2 cellular contexts compared by ENCODE assay signal in the genomic region with DNA sequence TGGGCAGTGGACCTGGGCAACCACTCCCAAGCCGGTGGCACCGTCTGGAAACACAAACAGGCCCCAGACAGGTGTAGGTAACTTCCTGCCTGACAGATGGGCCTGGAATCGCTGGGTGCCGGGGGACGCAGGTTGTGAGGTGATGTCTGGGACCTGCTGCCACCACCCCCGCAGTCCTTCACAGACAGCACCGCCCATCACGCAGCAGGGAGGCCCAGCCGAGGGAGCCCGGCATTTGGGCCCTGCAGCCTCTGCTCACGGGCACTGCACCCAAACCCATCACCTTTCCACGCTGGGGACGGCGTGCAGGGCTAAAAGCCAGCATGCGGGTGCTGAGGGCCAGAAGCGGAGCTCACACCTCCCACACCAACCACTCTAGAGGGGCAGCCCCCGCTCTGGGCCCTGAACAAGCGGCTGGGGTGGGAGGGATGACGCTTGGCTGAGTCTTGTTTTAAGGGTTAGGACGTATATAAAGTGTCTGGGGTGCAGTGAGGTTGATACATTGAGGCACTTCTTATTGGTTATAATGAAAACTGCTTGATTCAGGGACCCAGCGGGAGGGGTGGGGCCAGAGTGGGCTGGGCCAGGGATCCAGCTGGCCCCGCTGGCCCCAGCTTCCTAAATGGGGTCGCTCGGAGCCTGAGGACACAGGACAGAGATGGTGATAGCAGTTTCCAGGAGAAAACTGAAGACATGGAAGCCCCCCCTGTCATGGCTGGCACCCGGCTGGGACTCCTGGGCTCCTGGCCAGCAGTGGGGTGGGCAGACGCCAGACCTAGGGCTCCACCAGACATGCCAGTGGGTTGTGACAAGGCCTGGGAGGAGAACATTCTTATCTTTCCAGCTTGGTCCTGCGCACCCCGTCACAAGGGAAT.
TF ChIP-seq lines count a peak whose summit lies in the region.

No MANE protein-coding gene starts in this region.

TF ChIP-seq in H1, 55 proteins besides CTCF, POLR2A, EP300 and RAD21:
- TF ChIP-seq FOSL1 (IDR thresholded peaks at IDR 0.05; ENCODE audit: insufficient read depth, low read depth, low read length) (no peak), KDM1A (IDR thresholded peaks at IDR 0.05; ENCODE audit: borderline replicate concordance, low read length) (no peak), TAF7 (optimal IDR thresholded peaks at IDR 0.05; ENCODE audit: borderline replicate concordance, low read depth, low read length) (no peak), ZNF274 (IDR thresholded peaks at IDR 0.05; ENCODE audit: borderline replicate concordance, extremely low read depth, low read length) (no peak), CREB1 (IDR thresholded peaks at IDR 0.05) (no peak), RXRA (IDR thresholded peaks at IDR 0.05; ENCODE audit: insufficient read depth, low read depth, low read length) (no peak)
- TF ChIP-seq, protein P1, sequence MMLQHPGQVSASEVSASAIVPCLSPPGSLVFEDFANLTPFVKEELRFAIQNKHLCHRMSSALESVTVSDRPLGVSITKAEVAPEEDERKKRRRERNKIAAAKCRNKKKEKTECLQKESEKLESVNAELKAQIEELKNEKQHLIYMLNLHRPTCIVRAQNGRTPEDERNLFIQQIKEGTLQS (IDR thresholded peaks at IDR 0.05; ENCODE audit: insufficient read depth, low read depth, low read length) = no peak
- TF ChIP-seq, protein P2, sequence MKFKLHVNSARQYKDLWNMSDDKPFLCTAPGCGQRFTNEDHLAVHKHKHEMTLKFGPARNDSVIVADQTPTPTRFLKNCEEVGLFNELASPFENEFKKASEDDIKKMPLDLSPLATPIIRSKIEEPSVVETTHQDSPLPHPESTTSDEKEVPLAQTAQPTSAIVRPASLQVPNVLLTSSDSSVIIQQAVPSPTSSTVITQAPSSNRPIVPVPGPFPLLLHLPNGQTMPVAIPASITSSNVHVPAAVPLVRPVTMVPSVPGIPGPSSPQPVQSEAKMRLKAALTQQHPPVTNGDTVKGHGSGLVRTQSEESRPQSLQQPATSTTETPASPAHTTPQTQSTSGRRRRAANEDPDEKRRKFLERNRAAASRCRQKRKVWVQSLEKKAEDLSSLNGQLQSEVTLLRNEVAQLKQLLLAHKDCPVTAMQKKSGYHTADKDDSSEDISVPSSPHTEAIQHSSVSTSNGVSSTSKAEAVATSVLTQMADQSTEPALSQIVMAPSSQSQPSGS (IDR thresholded peaks at IDR 0.05; ENCODE audit: low read length) = no peak

TF ChIP-seq in HEK293T, 16 proteins besides CTCF, POLR2A, EP300 and RAD21:
- no peak for TF ChIP-seq HDGF (IDR thresholded peaks at IDR 0.05; ENCODE audit: borderline replicate concordance)
- no peak for TF ChIP-seq FOXK2 (IDR thresholded peaks at IDR 0.05)
- no peak for TF ChIP-seq ZNF384 (IDR thresholded peaks at IDR 0.05)
- TF ChIP-seq ELF4 (IDR thresholded peaks at IDR 0.05) = no peak
- no peak for TF ChIP-seq PKNOX1 (IDR thresholded peaks at IDR 0.05)
- no peak for TF ChIP-seq FOXM1 (IDR thresholded peaks at IDR 0.05; ENCODE audit: borderline replicate concordance)
- TF ChIP-seq ARNT (IDR thresholded peaks at IDR 0.05) = no peak
- no peak for TF ChIP-seq BHLHE40 (IDR thresholded peaks at IDR 0.05; ENCODE audit: borderline replicate concordance)
- TF ChIP-seq SP1 (IDR thresholded peaks at IDR 0.05) = no peak
- TF ChIP-seq NFRKB (IDR thresholded peaks at IDR 0.05) = no peak
- no peak for TF ChIP-seq L3MBTL2 (conservative IDR thresholded peaks at IDR 0.05)
- no peak for TF ChIP-seq FOXA1 (IDR thresholded peaks at IDR 0.05)
- TF ChIP-seq SUZ12 (IDR thresholded peaks at IDR 0.05) = no peak
- no peak for TF ChIP-seq TARDBP (IDR thresholded peaks at IDR 0.05)
- no peak for TF ChIP-seq CTBP1 (IDR thresholded peaks at IDR 0.05; ENCODE audit: borderline replicate concordance)
- no peak for TF ChIP-seq LEF1 (IDR thresholded peaks at IDR 0.05; ENCODE audit: borderline replicate concordance)
